In the genomic region with DNA sequence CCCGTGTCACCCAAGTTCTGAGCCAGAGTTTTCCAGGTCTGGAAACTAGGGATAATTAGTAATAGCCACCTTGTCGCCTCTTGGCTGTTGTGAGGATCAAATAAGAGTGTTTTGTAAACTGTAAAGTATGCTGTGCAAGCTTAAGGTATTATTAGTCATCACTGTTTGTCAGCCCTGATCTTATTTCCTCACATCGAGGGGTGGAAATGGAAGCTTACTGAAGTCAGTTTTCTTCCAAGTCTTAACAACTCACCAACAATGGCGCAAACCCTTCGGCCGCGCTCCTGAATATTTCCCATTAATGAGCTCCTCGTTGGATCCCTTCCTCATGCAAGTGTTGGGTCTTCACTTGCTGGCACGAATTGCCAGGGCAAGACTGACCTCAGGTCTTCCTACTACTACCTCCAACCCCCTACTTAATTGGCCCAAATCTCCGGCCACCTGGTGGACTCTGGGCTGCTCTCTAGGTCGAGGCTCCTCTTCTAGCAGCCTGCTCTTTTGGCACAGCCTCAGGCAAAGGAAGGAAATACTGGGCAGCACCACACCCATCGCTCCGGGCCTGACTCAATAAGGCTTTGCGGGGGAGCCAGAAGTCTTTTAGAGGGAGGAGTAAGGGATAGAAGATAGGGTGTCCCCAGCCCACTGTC, we compare ENCODE assay signal across 8 cellular contexts. TPM values are rescaled to one million over a fixed set of nuclear protein-coding genes. Genes with fewer than 3 reads are reported as not detected.
DNase-seq lines count a peak whose midpoint lies in the region; ATAC-seq and TF ChIP-seq lines count a peak whose summit lies in the region.

No MANE protein-coding gene starts in this region.

- intact Hi-C loops in left lung (cut with DNase I): loop anchor here (5.0 to 10.0 kb wide), 2 partner anchors 69 to 136 kb away; a partner anchor contains a TSS
- intact Hi-C loops in transverse colon (cut with DNase I; ENCODE audit: low total_unique reads): no loop called here

- H3K4me3 ChIP-seq in CD4-positive, CD25-positive, alpha-beta regulatory T cell (ENCODE audit: low read depth, low read length): peak overlapping the region; percentile 73
- H3K4me3 ChIP-seq in left lung (peak overlapping the region; percentile 17 to 58), transverse colon (peak overlapping the region in 2 of 4 donors; percentile 83 to 99)

- in situ Hi-C loops in transverse colon (cut with MboI; ENCODE audit: low pct_ligation_motif_present in 1 of 4, low pct_unique_long_range_greater_than_20kb in 1 of 4, low sequenced_read_pairs in 3 of 4): loop anchor here in 2 of 4 donors (10.0 to 25.0 kb wide), 2 partner anchors 76 to 296 kb away; a partner anchor contains a TSS

- ATAC-seq in CD4-positive, CD25-positive, alpha-beta regulatory T cell (ENCODE audit: low read depth in 2 of 2): peak; percentile 16 to 29
- peak; percentile 0 for ATAC-seq in activated naive CD8-positive, alpha-beta T cell treated with anti-CD3 and anti-CD28 coated beads, Interleukin-2, amount 50 U/mL, for 24 hours
- peak; percentile 1 for ATAC-seq in left lung
- no peak for ATAC-seq in GM21381 (IDR thresholded peaks at IDR 0.05; ENCODE audit: unreplicated experiment)
- ATAC-seq in HG02938 (IDR thresholded peaks at IDR 0.05; ENCODE audit: unreplicated experiment): no peak

- TF ChIP-seq POLR2A in transverse colon (IDR thresholded peaks at IDR 0.05): no peak

- H3K4me3 Mint-ChIP-seq in CD4-positive, CD25-positive, alpha-beta regulatory T cell: peak overlapping the region; percentile 92 to 96 (median 95)
- peak overlapping the region; percentile 77 to 96 (median 92) for H3K4me3 Mint-ChIP-seq in IgD-negative memory B cell
- H3K4me3 Mint-ChIP-seq in activated naive CD8-positive, alpha-beta T cell treated with anti-CD3 and anti-CD28 coated beads, Interleukin-2, amount 50 U/mL, for 24 hours: peak overlapping the region; percentile 91

- peak overlapping the region; percentile 92 for H3K27ac ChIP-seq in CD4-positive, CD25-positive, alpha-beta regulatory T cell (ENCODE audit: insufficient read depth, low read length, poor library complexity, severe bottlenecking)
- H3K27ac ChIP-seq in left lung: peak overlapping the region; percentile 58 to 90
- peak overlapping the region; percentile 85 to 98 (median 92) for H3K27ac ChIP-seq in transverse colon

- peaks cover 15% of the 10 kb centered on the region for H3K36me3 Mint-ChIP-seq in CD4-positive, CD25-positive, alpha-beta regulatory T cell
- peaks cover 5% of the 10 kb centered on the region for H3K36me3 Mint-ChIP-seq in IgD-negative memory B cell
- H3K36me3 Mint-ChIP-seq in activated naive CD8-positive, alpha-beta T cell treated with anti-CD3 and anti-CD28 coated beads, Interleukin-2, amount 50 U/mL, for 24 hours (ENCODE audit: low read depth): peaks cover 29% of the 10 kb centered on the region

- peaks cover 0 to 48% (median 34%) of the 10 kb centered on the region in 4 donors for H3K4me1 Mint-ChIP-seq in CD4-positive, CD25-positive, alpha-beta regulatory T cell
- peaks cover 6 to 23% (median 18%) of the 10 kb centered on the region in 3 donors for H3K4me1 Mint-ChIP-seq in IgD-negative memory B cell
- H3K4me1 Mint-ChIP-seq in activated naive CD8-positive, alpha-beta T cell treated with anti-CD3 and anti-CD28 coated beads, Interleukin-2, amount 50 U/mL, for 24 hours: peaks cover 46% of the 10 kb centered on the region

- 65% methylated on average over 14 of the region's 14 CpGs; no CpG with 5 or more reads in 1 of the 2 donors for WGBS in transverse colon (ENCODE audit: low coverage in 1 of 2), 2 donors

- DNase-seq in CD4-positive, CD25-positive, alpha-beta regulatory T cell: peak in 1 of 3 donors; percentile 20
- no peak for DNase-seq in activated naive CD8-positive, alpha-beta T cell treated with anti-CD3 and anti-CD28 coated beads, Interleukin-2, amount 50 U/mL, for 24 hours
- DNase-seq in left lung (no peak), transverse colon (no peak), RKO (ENCODE audit: low spot score) (no peak)

- peak overlapping the region; percentile 97 to 99 (median 97) for H3K27ac Mint-ChIP-seq in CD4-positive, CD25-positive, alpha-beta regulatory T cell
- H3K27ac Mint-ChIP-seq in IgD-negative memory B cell: peak overlapping the region; percentile 86 to 100 (median 98)
- peak overlapping the region; percentile 99 for H3K27ac Mint-ChIP-seq in activated naive CD8-positive, alpha-beta T cell treated with anti-CD3 and anti-CD28 coated beads, Interleukin-2, amount 50 U/mL, for 24 hours

- no peaks in the 10 kb centered on the region for H3K9me3 Mint-ChIP-seq in CD4-positive, CD25-positive, alpha-beta regulatory T cell
- no peaks in the 10 kb centered on the region for H3K9me3 Mint-ChIP-seq in IgD-negative memory B cell
- H3K9me3 Mint-ChIP-seq in activated naive CD8-positive, alpha-beta T cell treated with anti-CD3 and anti-CD28 coated beads, Interleukin-2, amount 50 U/mL, for 24 hours: no peaks in the 10 kb centered on the region

- no peaks in the 10 kb centered on the region for H3K27me3 ChIP-seq in CD4-positive, CD25-positive, alpha-beta regulatory T cell (ENCODE audit: control insufficient read depth, insufficient read depth, low read length)
- H3K27me3 ChIP-seq in left lung (no peaks in the 10 kb centered on the region), transverse colon (no peaks in the 10 kb centered on the region)

- no peak for TF ChIP-seq EP300 in transverse colon (IDR thresholded peaks at IDR 0.05; ENCODE audit: low read depth)

- H3K27me3 Mint-ChIP-seq in CD4-positive, CD25-positive, alpha-beta regulatory T cell: no peaks in the 10 kb centered on the region
- H3K27me3 Mint-ChIP-seq in IgD-negative memory B cell: no peaks in the 10 kb centered on the region
- peaks cover 2% of the 10 kb centered on the region for H3K27me3 Mint-ChIP-seq in activated naive CD8-positive, alpha-beta T cell treated with anti-CD3 and anti-CD28 coated beads, Interleukin-2, amount 50 U/mL, for 24 hours

- no peaks in the 10 kb centered on the region for H3K9me3 ChIP-seq in CD4-positive, CD25-positive, alpha-beta regulatory T cell (ENCODE audit: control insufficient read depth in 2 of 2, low read length in 2 of 2)
- H3K9me3 ChIP-seq in left lung: no peaks in the 10 kb centered on the region
- H3K9me3 ChIP-seq in transverse colon: no peaks in the 10 kb centered on the region

- peaks cover 63% of the 10 kb centered on the region for H3K36me3 ChIP-seq in CD4-positive, CD25-positive, alpha-beta regulatory T cell (ENCODE audit: control insufficient read depth, insufficient read depth, low read length)
- H3K36me3 ChIP-seq in left lung (peaks cover 0 to 47% of the 10 kb centered on the region in 2 donors), transverse colon (peaks cover 0 to 20% (median 8%) of the 10 kb centered on the region in 4 donors)

- peaks cover 28% of the 10 kb centered on the region for H3K4me1 ChIP-seq in CD4-positive, CD25-positive, alpha-beta regulatory T cell (ENCODE audit: control insufficient read depth, insufficient read depth, low read length, poor library complexity, severe bottlenecking)
- H3K4me1 ChIP-seq in left lung (peaks cover 9 to 34% of the 10 kb centered on the region in 2 donors), transverse colon (peaks cover 11 to 31% (median 15%) of the 10 kb centered on the region in 4 donors)

- TF ChIP-seq CTCF in left lung (IDR thresholded peaks at IDR 0.05) (no peak), transverse colon (IDR thresholded peaks at IDR 0.05) (peak in 1 of 5 experiments; percentile 10)

RNA-seq across cellular contexts. Expression of a gene that starts 0.9 kb away (rescaled TPM):
- 51.8 TPM for total RNA-seq in CD4-positive, CD25-positive, alpha-beta regulatory T cell
- 10 to 100 TPM; 28.2 to 38.8 (median 34.1) TPM for polyA plus RNA-seq in CD4-positive, CD25-positive, alpha-beta regulatory T cell
- 27.7 TPM for polyA plus RNA-seq in IgD-negative memory B cell
- 10 to 100 TPM; 48.8 to 74.9 TPM for total RNA-seq in left lung
- total RNA-seq in transverse colon: 10 to 100 TPM; 23.5 to 73.3 (median 56.2) TPM

RNA-seq across cellular contexts. Expression of a gene that starts 30.7 kb away (rescaled TPM):
- 66.3 TPM for total RNA-seq in CD4-positive, CD25-positive, alpha-beta regulatory T cell
- polyA plus RNA-seq in CD4-positive, CD25-positive, alpha-beta regulatory T cell: 100 to 1,000 TPM in 2 of 4 donors, 10 to 100 TPM in 2; 76.4 to 123 (median 106) TPM
- 90.5 TPM for polyA plus RNA-seq in IgD-negative memory B cell
- 10 to 100 TPM; 79.5 to 89.6 TPM for total RNA-seq in left lung
- total RNA-seq in transverse colon: 100 to 1,000 TPM in 1 of 4 donors, 10 to 100 TPM in 3; 75.6 to 352 (median 95.3) TPM

RNA-seq across cellular contexts. Expression of a gene that starts 55.3 kb away (rescaled TPM):
- total RNA-seq in CD4-positive, CD25-positive, alpha-beta regulatory T cell: 83.3 TPM
- polyA plus RNA-seq in CD4-positive, CD25-positive, alpha-beta regulatory T cell: 10 to 100 TPM; 49.0 to 67.4 (median 64.7) TPM
- polyA plus RNA-seq in IgD-negative memory B cell: 81.6 TPM
- 10 to 100 TPM; 11.9 to 13.4 TPM for total RNA-seq in left lung
- total RNA-seq in transverse colon: 10 to 100 TPM in 2 of 4 donors, 1 to 10 TPM in 2; 8.6 to 14.6 (median 10.7) TPM

Comparison
In these comparisons a context has a peak if more than half of its experiments do, and no peak if none do; other contexts are left out.
1. ATAC-seq: peak in CD4-positive, CD25-positive, alpha-beta regulatory T cell (2 of 2), activated naive CD8-positive, alpha-beta T cell treated with anti-CD3 and anti-CD28 coated beads, Interleukin-2, amount 50 U/mL, for 24 hours (single experiment) and left lung (single experiment); none in GM21381 (single experiment) and HG02938 (single experiment).
2. Peak in every context shown above with its lines, with median percentiles within 50 percentile points of each other: H3K27ac ChIP-seq, H3K27ac Mint-ChIP-seq and H3K4me3 Mint-ChIP-seq.